Comparison of ENCODE assay signal across 13 cellular contexts in the genomic region with DNA sequence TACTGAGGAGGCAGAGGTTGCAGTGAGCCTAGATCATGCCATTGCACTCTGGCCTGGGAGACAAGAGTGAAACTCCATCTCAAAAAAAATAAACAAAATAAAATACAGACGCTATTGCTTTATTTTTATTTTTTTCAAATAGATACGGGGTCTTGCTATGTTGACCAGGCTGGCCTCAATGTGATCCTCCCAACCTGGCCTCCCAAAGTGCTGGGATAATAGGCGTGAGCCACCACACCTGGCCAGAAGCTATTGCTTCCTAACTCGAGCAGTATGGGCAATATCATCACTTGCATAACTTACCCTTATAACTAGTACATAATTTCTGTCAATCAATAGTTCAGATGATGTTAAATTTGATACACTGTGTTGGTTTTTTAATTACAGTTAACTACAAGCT. TPM values are rescaled to one million over a fixed set of nuclear protein-coding genes. Genes with fewer than 3 reads are reported as not detected.
DNase-seq lines count a peak whose midpoint lies in the region; ATAC-seq and TF ChIP-seq lines count a peak whose summit lies in the region.
"Had no signal": no experiment of that assay in that cellular context is flagged by ENCODE, and none has a peak within 500 bp of the region (broad histone marks: within the 10 kb centered on the region; RNA-seq: fewer than 3 reads in every experiment).

No MANE protein-coding gene starts in this region.

- H3K4me2 ChIP-seq in DND-41 (ENCODE audit: insufficient read depth, low read length) (peak overlapping the region; percentile 73), PC-9 (peak overlapping the region; percentile 98), osteoblast (ENCODE audit: insufficient read depth, low read length) (peak overlapping the region; percentile 96)

- H3K36me3 Mint-ChIP-seq in effector memory CD8-positive, alpha-beta T cell (ENCODE audit: insufficient read depth) = peaks cover 84% of the 10 kb centered on the region

- H3K27ac Mint-ChIP-seq in effector memory CD8-positive, alpha-beta T cell = no peak overlapping the region
- H3K27ac Mint-ChIP-seq: stimulated activated naive B cell treated with anti-CD40 and anti-IgM and Interleukin-4, amounts not matched to agents 10 μg/mL and 1 μg/mL and 100 μg/mL, for 72 hours had no signal

- H3K4me1 Mint-ChIP-seq in effector memory CD8-positive, alpha-beta T cell (ENCODE audit: low read depth in 2 of 2) = peaks cover 39 to 59% of the 10 kb centered on the region in 2 donors

- no peak overlapping the region for H3K4me3 ChIP-seq in DND-41 (ENCODE audit: low read depth in 1 of 2, low read length in 2 of 2)
- peak overlapping the region; percentile 73; the same call in 1 of the 2 replicates for H3K4me3 ChIP-seq in PC-9
- peak overlapping the region; percentile 99 for H3K4me3 ChIP-seq in osteoblast (ENCODE audit: insufficient read depth, low read length)

- no TSS peak for BruUV-seq in PC-9 (replicated peaks; lab: Mats Ljungman, UMichigan)

- no peak overlapping the region for H2AFZ ChIP-seq in DND-41 (ENCODE audit: low read depth, low read length)
- no peak overlapping the region for H2AFZ ChIP-seq in PC-9
- no peak overlapping the region for H2AFZ ChIP-seq in osteoblast (ENCODE audit: low read length)

- intact Hi-C loops in PC-9 (cut with micrococcal nuclease; ENCODE audit: unreplicated experiment) = no loop called here

- H3K79me2 ChIP-seq in DND-41 (ENCODE audit: insufficient read depth, low read length) (peaks cover 95% of the 10 kb centered on the region), PC-9 (ENCODE audit: low read depth) (peaks cover 89% of the 10 kb centered on the region), osteoblast (ENCODE audit: insufficient read depth, low read length) (peaks cover 84% of the 10 kb centered on the region)

- H3K9me2 ChIP-seq in PC-9 (ENCODE audit: insufficient read depth) = no peaks in the 10 kb centered on the region

- H3K9me3 ChIP-seq in DND-41 (ENCODE audit: insufficient read depth, low read length, severe bottlenecking) (no peaks in the 10 kb centered on the region), PC-9 (ENCODE audit: insufficient read depth, low read depth) (no peaks in the 10 kb centered on the region), osteoblast (ENCODE audit: low read depth, low read length) (no peaks in the 10 kb centered on the region)

- TF ChIP-seq CTCF in DND-41 (IDR thresholded peaks at IDR 0.05; ENCODE audit: borderline replicate concordance, extremely low read depth, low read length, poor library complexity, severe bottlenecking) (no peak), PC-9 (conservative IDR thresholded peaks at IDR 0.05) (no peak), osteoblast (IDR thresholded peaks at IDR 0.05; ENCODE audit: extremely low read depth, low read depth, low read length) (no peak)

- H3K27me3 ChIP-seq in DND-41 (ENCODE audit: insufficient read depth, low read length, poor library complexity) = no peaks in the 10 kb centered on the region
- no peaks in the 10 kb centered on the region for H3K27me3 ChIP-seq in PC-9 (ENCODE audit: insufficient read depth, low read depth)
- no peaks in the 10 kb centered on the region for H3K27me3 ChIP-seq in osteoblast (ENCODE audit: insufficient read depth, low read length)

- peaks cover 42% of the 10 kb centered on the region for H3K4me1 ChIP-seq in DND-41 (ENCODE audit: insufficient read depth, low read length)
- peaks cover 45% of the 10 kb centered on the region for H3K4me1 ChIP-seq in PC-9 (replicated peaks; ENCODE audit: insufficient read depth)
- H3K4me1 ChIP-seq in osteoblast (ENCODE audit: insufficient read depth, low read length) = peaks cover 32% of the 10 kb centered on the region

- DNase-seq in DND-41 (no peak), PC-9 (no peak), osteoblast (ENCODE audit: insufficient read length, low spot score, missing footprints) (no peak), D341Med (ENCODE audit: low spot score) (no peak)
- no peak for DNase-seq in effector memory CD8-positive, alpha-beta T cell
- DNase-seq: activated CD4-positive, CD25-positive, alpha-beta regulatory T cell; HCEC 1CT; left ventricle myocardium superior; NCI-H1417 treated with DMSO at 0.1 percent for 48 hours; small intestine; stimulated activated naive B cell treated with anti-CD40 and anti-IgM and Interleukin-4, amounts not matched to agents 10 μg/mL and 1 μg/mL and 100 μg/mL, for 72 hours had no signal

- CTCF ChIA-PET in PC-9 (lab: Charles Lee) = no interaction called here

- H3F3A ChIP-seq in PC-9 (ENCODE audit: insufficient read depth, low read depth) = peaks cover 54% of the 10 kb centered on the region

- POLR2A ChIA-PET in PC-9 (lab: Charles Lee; ENCODE audit: unreplicated experiment) = no interaction called here

- ATAC-seq in DND-41 (ENCODE audit: insufficient read depth, low read depth) (no peak), HG02678 (IDR thresholded peaks at IDR 0.05; ENCODE audit: unreplicated experiment) (no peak), HG02840 (IDR thresholded peaks at IDR 0.05; ENCODE audit: low FRiP score, unreplicated experiment) (no peak)
- ATAC-seq in effector memory CD8-positive, alpha-beta T cell (replicated peaks) = no peak
- ATAC-seq: left ventricle myocardium superior; stimulated activated naive B cell treated with anti-CD40 and anti-IgM and Interleukin-4, amounts not matched to agents 10 μg/mL and 1 μg/mL and 100 μg/mL, for 72 hours had no signal

- H4K20me1 ChIP-seq in DND-41 (ENCODE audit: insufficient read depth, low read length) (peaks cover 54% of the 10 kb centered on the region), PC-9 (ENCODE audit: insufficient read depth) (peaks cover 68% of the 10 kb centered on the region), osteoblast (ENCODE audit: insufficient read depth, low read length) (peaks cover 70% of the 10 kb centered on the region)

- H3K27me3 Mint-ChIP-seq in effector memory CD8-positive, alpha-beta T cell = no peaks in the 10 kb centered on the region
- H3K27me3 Mint-ChIP-seq: stimulated activated naive B cell treated with anti-CD40 and anti-IgM and Interleukin-4, amounts not matched to agents 10 μg/mL and 1 μg/mL and 100 μg/mL, for 72 hours had no signal

- H3K27ac ChIP-seq in DND-41 (ENCODE audit: low read length) = no peak overlapping the region
- no peak overlapping the region for H3K27ac ChIP-seq in PC-9
- H3K27ac ChIP-seq in osteoblast (ENCODE audit: low read depth, low read length) = peak overlapping the region; percentile 100

- H3K4me3 Mint-ChIP-seq in effector memory CD8-positive, alpha-beta T cell = peak overlapping the region; percentile 91 to 98

- H3K9me3 Mint-ChIP-seq in effector memory CD8-positive, alpha-beta T cell = no peaks in the 10 kb centered on the region
- H3K9me3 Mint-ChIP-seq: stimulated activated naive B cell treated with anti-CD40 and anti-IgM and Interleukin-4, amounts not matched to agents 10 μg/mL and 1 μg/mL and 100 μg/mL, for 72 hours had no signal

- H3K36me3 ChIP-seq in DND-41 (ENCODE audit: insufficient read depth, low read length) (peaks cover 29% of the 10 kb centered on the region), PC-9 (ENCODE audit: low read depth) (peaks cover 19% of the 10 kb centered on the region), osteoblast (ENCODE audit: insufficient read depth, low read length) (peaks cover 32% of the 10 kb centered on the region)

- H3K9ac ChIP-seq in DND-41 (ENCODE audit: low read depth, low read length) = no peak overlapping the region

RNA-seq across cellular contexts. Expression of a gene that starts 3.0 kb away (rescaled TPM):
- total RNA-seq in PC-9 (2021) = 132 and 182 TPM in 2 replicates
- total RNA-seq in osteoblast = 261 and 277 TPM in 2 replicates

RNA-seq across cellular contexts. Expression of a gene that starts 38.1 kb away (rescaled TPM):
- total RNA-seq in PC-9 (2021) (14.3 and 16.6 TPM in 2 replicates), osteoblast (17.1 and 19.9 TPM in 2 replicates)

RNA-seq across cellular contexts. Expression of a gene that starts 50.0 kb away (rescaled TPM):
- 0.10 and 0.22 TPM in 2 replicates for total RNA-seq in PC-9 (2021)
- total RNA-seq in osteoblast = under 0.01 TPM in 2 replicates

Comparison
In these comparisons a context has a peak if more than half of its experiments do, and no peak if none do; other contexts are left out.
1. H3K4me3 ChIP-seq: peak in PC-9 (single experiment) and osteoblast (single experiment); none in DND-41 (0 of 2).
2. Peak in every context shown above with its lines, with median percentiles within 50 percentile points of each other: H3K4me2 ChIP-seq.